ENCODE assay signal across 10 cellular contexts in the genomic region with DNA sequence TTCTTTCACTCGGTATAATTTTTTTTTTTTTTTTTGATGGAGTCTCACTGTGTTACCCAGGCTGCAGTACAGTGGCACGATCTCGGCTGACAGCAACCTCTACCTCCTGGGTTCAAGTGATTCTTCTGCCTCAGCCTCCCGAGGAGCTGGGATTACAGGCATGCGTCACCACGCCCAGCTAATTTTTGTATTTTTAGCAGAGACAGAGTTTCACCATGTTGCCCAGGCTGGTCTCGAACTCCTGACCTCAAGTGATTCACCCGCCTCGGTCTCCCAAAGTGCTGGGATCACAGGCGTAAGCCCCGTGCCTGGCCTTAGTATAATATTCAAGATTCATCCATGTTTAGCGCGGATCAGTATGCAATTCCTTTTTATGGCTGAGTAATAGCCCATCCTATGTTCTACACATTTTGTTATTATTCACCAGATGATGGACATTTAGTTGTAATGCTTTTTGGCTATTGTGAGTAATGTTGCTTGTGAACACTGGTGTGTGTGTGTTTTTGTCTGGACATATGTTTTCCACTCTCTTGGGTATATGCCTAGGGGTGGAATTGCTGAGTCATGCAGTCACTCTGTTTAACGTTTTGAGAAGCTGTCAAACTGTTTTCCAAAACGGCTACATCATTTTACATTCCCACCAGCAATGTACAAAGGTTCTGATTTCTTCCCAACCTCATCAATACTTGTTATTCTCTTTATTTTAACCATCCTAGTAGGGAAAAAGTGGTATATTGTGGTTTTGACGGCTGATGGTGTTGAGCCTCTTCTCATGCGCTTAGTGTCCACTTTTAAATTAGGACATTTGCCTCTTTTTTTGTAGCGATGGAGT. TPM values are rescaled to one million over a fixed set of nuclear protein-coding genes. Genes with fewer than 3 reads are reported as not detected.
DNase-seq lines count a peak whose midpoint lies in the region; TF ChIP-seq lines count a peak whose summit lies in the region.
"Had no signal": no experiment of that assay in that cellular context is flagged by ENCODE, and none has a peak within 500 bp of the region (broad histone marks: within the 10 kb centered on the region; RNA-seq: fewer than 3 reads in every experiment).

No MANE protein-coding gene starts in this region.

- H3K56ac ChIP-seq in mesendoderm (ENCODE audit: low read length), result no peak overlapping the region

- H2BK5ac ChIP-seq in mesendoderm (ENCODE audit: low read length), result no peak overlapping the region

- H4K8ac ChIP-seq in mesendoderm (ENCODE audit: low read depth, low read length), result no peak overlapping the region

- H3K9me3 ChIP-seq in SJCRH30 (replicated peaks) (no peaks in the 10 kb centered on the region), hepatocyte (ENCODE audit: low read depth) (no peaks in the 10 kb centered on the region)

- H3K36me3 ChIP-seq in SJCRH30 (no peaks in the 10 kb centered on the region), mesendoderm (ENCODE audit: control insufficient read depth, insufficient read depth, low read length) (no peaks in the 10 kb centered on the region), hepatocyte (replicated peaks; ENCODE audit: insufficient read depth, low read depth) (no peaks in the 10 kb centered on the region)

- H4K5ac ChIP-seq in mesendoderm (ENCODE audit: low read length), result no peak overlapping the region

- no peaks in the 10 kb centered on the region for H3K4me1 Mint-ChIP-seq in mesothelial cell of epicardium

- no peaks in the 10 kb centered on the region for H3K79me1 ChIP-seq in mesendoderm (ENCODE audit: low read length)

- H3K4me3 ChIP-seq in SJCRH30, result peak overlapping the region; percentile 39
- peak overlapping the region in 2 of 59 donors; percentile 3 to 14 for H3K4me3 ChIP-seq in dorsolateral prefrontal cortex
- no peak overlapping the region for H3K4me3 ChIP-seq in skeletal muscle cell (ENCODE audit: low read depth, low read length)
- H3K4me3 ChIP-seq in mesendoderm (ENCODE audit: low read length), result no peak overlapping the region
- no peak overlapping the region for H3K4me3 ChIP-seq in hepatocyte

- intact Hi-C loops in dorsolateral prefrontal cortex (cut with DNase I), result no loop called here

- H2BK15ac ChIP-seq in mesendoderm (replicated peaks; ENCODE audit: low read depth), result no peak overlapping the region

- H3K9me2 ChIP-seq in hepatocyte (replicated peaks; ENCODE audit: insufficient read depth), result no peaks in the 10 kb centered on the region

- no peak overlapping the region for H3K18ac ChIP-seq in mesendoderm (ENCODE audit: low read length)

- no peaks in the 10 kb centered on the region for H4K20me1 ChIP-seq in hepatocyte (ENCODE audit: insufficient read depth, poor library complexity, severe bottlenecking)

- no CpG with 5 or more reads among the region's 18 CpGs for WGBS in mesendoderm (ENCODE audit: extremely low coverage, insufficient coverage, low lambda C conversion rate)
- WGBS in hepatocyte (ENCODE audit: low lambda C conversion rate, missing lambda C conversion rate), result 84% methylated on average over 18 of the region's 18 CpGs

- H3K4me2 ChIP-seq in mesendoderm (ENCODE audit: low read length), result no peak overlapping the region
- H3K4me2 ChIP-seq in hepatocyte, result no peak overlapping the region

- H3K79me2 ChIP-seq in mesendoderm (ENCODE audit: control insufficient read depth, insufficient read depth, low read length), result no peaks in the 10 kb centered on the region
- H3K79me2 ChIP-seq in hepatocyte, result no peaks in the 10 kb centered on the region

- no peak overlapping the region for H2AK5ac ChIP-seq in mesendoderm (ENCODE audit: low read length)

- no peak overlapping the region for H2AFZ ChIP-seq in hepatocyte

- peaks cover 3% of the 10 kb centered on the region; the same call in 1 of the 2 replicates for H3K4me1 ChIP-seq in SJCRH30
- no peaks in the 10 kb centered on the region for H3K4me1 ChIP-seq in mesendoderm (ENCODE audit: control insufficient read depth, low read depth, low read length)
- no peaks in the 10 kb centered on the region for H3K4me1 ChIP-seq in hepatocyte (ENCODE audit: insufficient read depth)

- no peak overlapping the region for H3K4me3 Mint-ChIP-seq in mesothelial cell of epicardium
- H3K4me3 Mint-ChIP-seq: dendritic cell treated with granulocyte-macrophage colony-stimulating factor and Interleukin-4, amounts not matched to agents 40 ng/mL and 50 ng/mL, for 4 days had no signal

- H3K27ac Mint-ChIP-seq in mesothelial cell of epicardium, result no peak overlapping the region
- H3K27ac Mint-ChIP-seq: dendritic cell treated with granulocyte-macrophage colony-stimulating factor and Interleukin-4, amounts not matched to agents 40 ng/mL and 50 ng/mL, for 4 days had no signal

- no peak overlapping the region for H3K9ac ChIP-seq in mesendoderm (ENCODE audit: low read length)

- no peak overlapping the region for H2BK120ac ChIP-seq in mesendoderm (ENCODE audit: low read depth, low read length)

- no peaks in the 10 kb centered on the region for H3K27me3 ChIP-seq in SJCRH30
- no peaks in the 10 kb centered on the region for H3K27me3 ChIP-seq in dorsolateral prefrontal cortex
- no peaks in the 10 kb centered on the region for H3K27me3 ChIP-seq in mesendoderm (ENCODE audit: insufficient read depth, low read length, poor library complexity)
- H3K27me3 ChIP-seq in hepatocyte, result no peaks in the 10 kb centered on the region

- H3K4ac ChIP-seq in mesendoderm (ENCODE audit: low read depth, low read length), result no peak overlapping the region

- H3K27ac ChIP-seq in SJCRH30 (peak overlapping the region; percentile 27; the same call in 1 of the 2 replicates), dorsolateral prefrontal cortex (peak overlapping the region in 43 of 59 donors; percentile 5 to 75 (median 51)), mesendoderm (ENCODE audit: low read depth, low read length) (no peak overlapping the region), hepatocyte (no peak overlapping the region)

- no peak for TF ChIP-seq CTCF in dorsolateral prefrontal cortex (IDR thresholded peaks at IDR 0.05 in 54 of 56, conservative IDR thresholded peaks at IDR 0.05 in 2 of 56; ENCODE audit: low read depth in 1 of 56, partially characterized antibody in 56 of 56)
- TF ChIP-seq CTCF in mesothelial cell of epicardium (IDR thresholded peaks at IDR 0.05; ENCODE audit: unreplicated experiment), result no peak
- TF ChIP-seq CTCF in hepatocyte (IDR thresholded peaks at IDR 0.05; ENCODE audit: poor library complexity), result no peak

- H3K23ac ChIP-seq in mesendoderm (ENCODE audit: low read length), result no peak overlapping the region

- DNase-seq in HCEC 1CT (peak; percentile 70), SJCRH30 (no peak), dorsolateral prefrontal cortex (no peak), skeletal muscle cell (ENCODE audit: low read depth) (peak; percentile 60), mesendoderm (no peak), mesothelial cell of epicardium (ENCODE audit: low spot score in 2 of 2, unreplicated experiment in 2 of 2) (no peak), hepatocyte (ENCODE audit: low spot score) (no peak)
- DNase-seq: NCI-H2029 treated with DMSO at 0.1 percent for 48 hours, occipital lobe had no signal

- peaks cover under 1% of the 10 kb centered on the region for H3K27me3 Mint-ChIP-seq in mesothelial cell of epicardium (ENCODE audit: low read depth)

- peaks cover 4% of the 10 kb centered on the region for H3K36me3 Mint-ChIP-seq in mesothelial cell of epicardium

- H3K9me3 Mint-ChIP-seq in mesothelial cell of epicardium, result no peaks in the 10 kb centered on the region
- H3K9me3 Mint-ChIP-seq: dendritic cell treated with granulocyte-macrophage colony-stimulating factor and Interleukin-4, amounts not matched to agents 40 ng/mL and 50 ng/mL, for 4 days had no signal

RNA-seq across cellular contexts. Expression of gene PLEKHF1, which starts 22.9 kb away (rescaled TPM):
- total RNA-seq in SJCRH30 (2014; rRNA removed; shearing (Covaris generic)), result 1.7 and 2.0 TPM in 2 replicates
- 10 to 100 TPM in 32 of 120 experiments, 1 to 10 TPM in 88; 3.7 to 27.9 (median 8.5) TPM for total RNA-seq in dorsolateral prefrontal cortex
- polyA plus RNA-seq in mesendoderm (2013, experiment 1 of 2), result 3.0 TPM
- 3.7 TPM for polyA plus RNA-seq in mesendoderm (2013, experiment 2 of 2)
- 0.47 to 0.92 TPM (median 0.64 TPM) in 3 replicates for total RNA-seq in mesothelial cell of epicardium
- 2.7 TPM in 2 replicates for total RNA-seq in hepatocyte
- 2.4 and 5.8 TPM in 2 replicates for polyA plus RNA-seq in hepatocyte

RNA-seq across cellular contexts. Expression of gene C19orf12, which starts 26.9 kb away (rescaled TPM):
- 26.4 and 28.4 TPM in 2 replicates for total RNA-seq in SJCRH30 (2014; rRNA removed; shearing (Covaris generic))
- total RNA-seq in dorsolateral prefrontal cortex, result 10 to 100 TPM; 35.8 to 75.4 (median 58.2) TPM
- polyA plus RNA-seq in mesendoderm (2013, experiment 1 of 2), result 10.9 TPM
- polyA plus RNA-seq in mesendoderm (2013, experiment 2 of 2), result 10.9 TPM
- 26.9 to 29.8 TPM (median 27.1 TPM) in 3 replicates for total RNA-seq in mesothelial cell of epicardium
- 52.1 and 57.2 TPM in 2 replicates for total RNA-seq in hepatocyte
- 39.5 and 41.5 TPM in 2 replicates for polyA plus RNA-seq in hepatocyte

Comparison
In these comparisons a context has a peak if more than half of its experiments do, and no peak if none do; other contexts are left out.
1. DNase-seq: peak in HCEC 1CT (single experiment) and skeletal muscle cell (single experiment); none in SJCRH30 (0 of 2), dorsolateral prefrontal cortex (0 of 10), mesendoderm (single experiment), mesothelial cell of epicardium (0 of 2) and hepatocyte (single experiment).
2. H3K27ac ChIP-seq: peak in SJCRH30 (single experiment) and dorsolateral prefrontal cortex (43 of 59); none in mesendoderm (single experiment) and hepatocyte (single experiment).